Comparison of ENCODE assay signal across 10 cellular contexts in genomic region chr2:161199885-161200284, GRCh38. TPM values are rescaled to one million over a fixed set of nuclear protein-coding genes. Genes with fewer than 3 reads are reported as not detected.
A peak's percentile ranks its signal among the peaks of the same experiment; 100 is the strongest.
DNase-seq lines count a peak whose midpoint lies in the region; ATAC-seq lines count a peak whose summit lies in the region.
"Had no signal": no experiment of that assay in that cellular context is flagged by ENCODE, and none has a peak within 500 bp of the region (broad histone marks: within the 10 kb centered on the region; RNA-seq: fewer than 3 reads in every experiment).

No MANE protein-coding gene starts in this region.

- intact Hi-C loops in Right ventricle myocardium inferior (cut with DNase I), result no loop called here

- ATAC-seq in GM18520 (IDR thresholded peaks at IDR 0.05; ENCODE audit: unreplicated experiment) (peak; percentile 60), GM21723 (IDR thresholded peaks at IDR 0.05; ENCODE audit: unreplicated experiment) (peak; percentile 66), HG03521 (IDR thresholded peaks at IDR 0.05; ENCODE audit: unreplicated experiment) (peak; percentile 54), Right ventricle myocardium inferior (no peak)

- DNase-seq in kidney tubule cell (ENCODE audit: low spot score) (peak; percentile 49), MV-4-11 (lab: John Stamatoyannopoulos, UW) (no peak), Right ventricle myocardium inferior (ENCODE audit: missing footprints) (no peak)
- DNase-seq in stimulated activated CD8-positive, alpha-beta memory T cell treated with anti-CD3 and anti-CD28 coated beads, Interleukin-4, amount 100 ng/mL, for 48 hours, result no peak
- DNase-seq in activated effector memory CD4-positive, alpha-beta T cell treated with Interleukin-2 at 50 U/mL for 16 hours, result no peak
- DNase-seq: cerebellar nuclear complex, MG63 had no signal

RNA-seq across cellular contexts. Expression of gene TANK, which starts 39.7 kb away (rescaled TPM):
- 30.9 TPM for total RNA-seq in Right ventricle myocardium inferior
